Comparison of ENCODE assay signal across 15 cellular contexts in genomic region chr14:58947816-58948440, GRCh38.
DNase-seq lines count a peak whose midpoint lies in the region; ATAC-seq and TF ChIP-seq lines count a peak whose summit lies in the region.
"Had no signal": no experiment of that assay in that cellular context is flagged by ENCODE, and none has a peak within 500 bp of the region (broad histone marks: within the 10 kb centered on the region; RNA-seq: fewer than 3 reads in every experiment).

No MANE protein-coding gene starts in this region.

- peaks cover 19% of the 10 kb centered on the region for H3K9me3 Mint-ChIP-seq in WTC11
- H3K9me3 Mint-ChIP-seq: activated naive CD8-positive, alpha-beta T cell treated with anti-CD3 and anti-CD28 coated beads, Interleukin-2, amount 10 ng/mL, durations not matched to agents 7 days and 5 days had no signal

- no peaks in the 10 kb centered on the region for H3K27me3 Mint-ChIP-seq in WTC11 (ENCODE audit: low read depth)
- H3K27me3 Mint-ChIP-seq: stimulated activated memory B cell treated with anti-CD40 and anti-IgM and Interleukin-4, amounts not matched to agents 10 μg/mL and 1 μg/mL and 100 μg/mL, for 72 hours had no signal

- H3K4me1 Mint-ChIP-seq in WTC11, result peaks cover 23% of the 10 kb centered on the region
- H3K4me1 Mint-ChIP-seq: activated naive CD8-positive, alpha-beta T cell treated with anti-CD3 and anti-CD28 coated beads, Interleukin-2, amount 10 ng/mL, durations not matched to agents 7 days and 5 days; stimulated activated memory B cell treated with anti-CD40 and anti-IgM and Interleukin-4, amounts not matched to agents 10 μg/mL and 1 μg/mL and 100 μg/mL, for 72 hours had no signal

- CTCF ChIA-PET in WTC11 (lab: Charles Lee), result interaction anchor here (1.5 to 2.0 kb wide), 2 partner anchors 23 to 71 kb away, joined by 3 to 4 read pairs; no protein-coding TSS in a partner anchor

- peaks cover 4% of the 10 kb centered on the region for H3K36me3 Mint-ChIP-seq in WTC11
- H3K36me3 Mint-ChIP-seq: activated naive CD8-positive, alpha-beta T cell treated with anti-CD3 and anti-CD28 coated beads, Interleukin-2, amount 10 ng/mL, durations not matched to agents 7 days and 5 days; stimulated activated memory B cell treated with anti-CD40 and anti-IgM and Interleukin-4, amounts not matched to agents 10 μg/mL and 1 μg/mL and 100 μg/mL, for 72 hours had no signal

- H3F3A ChIP-seq in Loucy (ENCODE audit: low read depth), result no peaks in the 10 kb centered on the region

- H3K27ac Mint-ChIP-seq in WTC11, result no peak overlapping the region
- H3K27ac Mint-ChIP-seq: activated naive CD8-positive, alpha-beta T cell treated with anti-CD3 and anti-CD28 coated beads, Interleukin-2, amount 10 ng/mL, durations not matched to agents 7 days and 5 days; stimulated activated memory B cell treated with anti-CD40 and anti-IgM and Interleukin-4, amounts not matched to agents 10 μg/mL and 1 μg/mL and 100 μg/mL, for 72 hours had no signal

- no peak overlapping the region for H3K4me2 ChIP-seq in Loucy (ENCODE audit: low read depth, low read length, poor library complexity, severe bottlenecking)
- H3K4me2 ChIP-seq: BLaER1 had no signal

- H4K20me1 ChIP-seq in Loucy (ENCODE audit: insufficient read depth, low read length, poor library complexity, severe bottlenecking), result no peaks in the 10 kb centered on the region
- H4K20me1 ChIP-seq: BLaER1 had no signal

- H3K79me2 ChIP-seq in Loucy (ENCODE audit: insufficient read depth, low read length), result no peaks in the 10 kb centered on the region
- H3K79me2 ChIP-seq: parathyroid adenoma had no signal

- H3K27me3 ChIP-seq in Loucy (ENCODE audit: insufficient read depth, low read length, poor library complexity, severe bottlenecking), result no peaks in the 10 kb centered on the region
- H3K27me3 ChIP-seq: BLaER1 had no signal

- no peak overlapping the region for H2AFZ ChIP-seq in Loucy (ENCODE audit: low read length)
- H2AFZ ChIP-seq: parathyroid adenoma had no signal

- no peaks in the 10 kb centered on the region for H3K4me1 ChIP-seq in Loucy (ENCODE audit: insufficient read depth, low read length, poor library complexity, severe bottlenecking)
- H3K4me1 ChIP-seq: BLaER1, parathyroid adenoma had no signal

- H3K36me3 ChIP-seq in Loucy (ENCODE audit: insufficient read depth, low read length), result no peaks in the 10 kb centered on the region
- H3K36me3 ChIP-seq: BLaER1 had no signal

- ATAC-seq in WTC11 (peak; percentile 69), HG03439 (IDR thresholded peaks at IDR 0.05; ENCODE audit: unreplicated experiment) (no peak)
- ATAC-seq: left ventricle myocardium superior; stimulated activated memory B cell treated with anti-CD40 and anti-IgM and Interleukin-4, amounts not matched to agents 10 μg/mL and 1 μg/mL and 100 μg/mL, for 72 hours had no signal

- POLR2A ChIA-PET in WTC11 (lab: Charles Lee), result interaction anchor here (1.1 kb wide), 1 partner anchor 151 kb away, joined by 3 read pairs; no protein-coding TSS in a partner anchor

- no peak overlapping the region for H3K4me3 Mint-ChIP-seq in WTC11
- H3K4me3 Mint-ChIP-seq: activated naive CD8-positive, alpha-beta T cell treated with anti-CD3 and anti-CD28 coated beads, Interleukin-2, amount 10 ng/mL, durations not matched to agents 7 days and 5 days; stimulated activated memory B cell treated with anti-CD40 and anti-IgM and Interleukin-4, amounts not matched to agents 10 μg/mL and 1 μg/mL and 100 μg/mL, for 72 hours had no signal

- no peaks in the 10 kb centered on the region for H3K9me3 ChIP-seq in Loucy (ENCODE audit: insufficient read depth, low read depth, low read length)

- no peaks in the 10 kb centered on the region for H3K9me2 ChIP-seq in Loucy (replicated peaks; ENCODE audit: low read depth, low read length)

- no peak overlapping the region for H3K9ac ChIP-seq in Loucy (ENCODE audit: low read depth, low read length, poor library complexity, severe bottlenecking)
- H3K9ac ChIP-seq: BLaER1, parathyroid adenoma had no signal

- TF ChIP-seq CTCF in C4-2B (conservative IDR thresholded peaks at IDR 0.05), result peak; percentile 23
- TF ChIP-seq CTCF in Loucy (conservative IDR thresholded peaks at IDR 0.05; ENCODE audit: low read length), result 0 out of 2 replicates have a peak, but pooled peaks have one; percentile 22
- TF ChIP-seq CTCF in WTC11 (IDR thresholded peaks at IDR 0.05), result no peak
- TF ChIP-seq CTCF in coronary artery (IDR thresholded peaks at IDR 0.05), result no peak

- H3K4me3 ChIP-seq in Loucy (ENCODE audit: low read length, poor library complexity, severe bottlenecking) (no peak overlapping the region), coronary artery (no peak overlapping the region)
- H3K4me3 ChIP-seq: BLaER1 had no signal

- H3K27ac ChIP-seq in C4-2B, result no peak overlapping the region
- H3K27ac ChIP-seq in coronary artery, result no peak overlapping the region
- H3K27ac ChIP-seq: BLaER1, parathyroid adenoma had no signal

- peak; percentile 46 for DNase-seq in WTC11 (ENCODE audit: low spot score)
- DNase-seq in inferior parietal cortex (ENCODE audit: extremely low spot score), result peak; percentile 52
- DNase-seq in coronary artery (ENCODE audit: low spot score), result no peak
- DNase-seq in NCI-H446 (lab: John Stamatoyannopoulos, UW), result no peak
- DNase-seq in NCI-H510A (lab: John Stamatoyannopoulos, UW), result no peak
- DNase-seq: activated naive CD8-positive, alpha-beta T cell treated with anti-CD3 and anti-CD28 coated beads, Interleukin-2, amount 10 ng/mL, durations not matched to agents 7 days and 5 days; left ventricle myocardium superior; NCI-H1436; T1000 had no signal

TF ChIP-seq in WTC11, 78 proteins besides CTCF, POLR2A, EP300 and RAD21:
- no peak for TF ChIP-seq FOXP1 (CRISPR knock-in tag; IDR thresholded peaks at IDR 0.05; ENCODE audit: borderline replicate concordance)

Comparison
In these comparisons a context has a peak if more than half of its experiments do, and no peak if none do; other contexts are left out.
1. CTCF ChIP-seq: peak in C4-2B (single experiment) and Loucy (single experiment); none in WTC11 (single experiment) and coronary artery (single experiment).
2. DNase-seq: peak in WTC11 (single experiment) and inferior parietal cortex (single experiment); none in coronary artery (single experiment), NCI-H446 (0 of 2) and NCI-H510A (single experiment).